ENCODE assay signal across 18 cellular contexts in the genomic region with DNA sequence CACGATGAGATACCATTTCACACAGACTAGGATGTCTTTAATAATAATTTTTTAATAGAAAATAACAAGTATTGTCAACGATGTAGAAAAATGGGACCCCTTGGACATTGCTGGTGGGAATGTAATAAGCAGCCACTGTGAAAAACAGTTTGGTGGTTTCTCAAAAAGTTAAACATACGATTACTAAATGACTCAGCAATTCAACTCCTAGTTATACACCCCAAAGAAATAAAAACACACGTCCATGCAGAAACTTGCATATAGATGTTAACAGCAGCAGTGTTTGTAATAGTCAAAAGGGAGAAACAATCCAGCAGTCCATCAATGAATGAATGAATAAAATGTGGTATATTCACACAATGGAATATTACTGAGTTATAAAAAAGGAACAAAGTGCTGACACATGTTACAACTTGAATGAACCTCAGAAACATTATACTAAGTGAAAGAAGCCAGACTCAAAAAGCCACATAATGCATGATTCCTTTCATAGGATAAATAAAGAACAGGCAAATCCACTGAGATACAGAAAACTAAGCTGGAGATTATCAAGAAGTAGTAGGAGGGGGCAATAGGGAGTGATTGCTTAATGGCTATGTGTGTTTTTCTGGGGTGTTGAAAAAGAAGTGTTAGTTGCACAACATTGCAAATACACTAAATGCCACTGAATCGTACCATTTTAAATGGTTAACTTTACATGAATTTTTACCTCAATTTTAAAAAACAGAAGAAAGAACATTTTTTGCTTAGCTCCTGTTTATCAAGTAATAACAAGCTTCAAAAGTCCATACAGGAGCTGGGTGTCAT. TPM values are rescaled to one million over a fixed set of nuclear protein-coding genes. Genes with fewer than 3 reads are reported as not detected.
DNase-seq lines count a peak whose midpoint lies in the region; ATAC-seq, FAIRE-seq and TF ChIP-seq lines count a peak whose summit lies in the region.
"Had no signal": no experiment of that assay in that cellular context is flagged by ENCODE, and none has a peak within 500 bp of the region (broad histone marks: within the 10 kb centered on the region; RNA-seq: fewer than 3 reads in every experiment).

No MANE protein-coding gene starts in this region.

- H4K8ac ChIP-seq in mesenchymal stem cell (ENCODE audit: low read length), result no peak overlapping the region

- no peak overlapping the region for H4K91ac ChIP-seq in mesenchymal stem cell (ENCODE audit: low read length)

- no peak for ATAC-seq in K562
- ATAC-seq in HG02759 (IDR thresholded peaks at IDR 0.05; ENCODE audit: unreplicated experiment), result no peak
- no peak for ATAC-seq in HG03097 (IDR thresholded peaks at IDR 0.05; ENCODE audit: low FRiP score, unreplicated experiment)

- H3K27ac ChIP-seq in K562 (ENCODE audit: extremely low read depth, low read depth, low read length) (no peak overlapping the region), mesenchymal stem cell (ENCODE audit: low read length, poor library complexity, severe bottlenecking) (no peak overlapping the region)
- H3K27ac ChIP-seq: PC-9 had no signal

- POLR2A ChIA-PET in K562 (lab: Yijun Ruan, JAX), result interaction anchor here (0.7 to 1.8 kb wide), 4 partner anchors 10 to 920 kb away, joined by 3 to 6 read pairs (median 4); no protein-coding TSS in a partner anchor

- peak; percentile 19 for DNase-seq in EH (ENCODE audit: low read depth)
- peak; percentile 44 for DNase-seq in NB4 (ENCODE audit: low read depth)
- DNase-seq in K562 (ENCODE audit: extremely low read depth in 1 of 4, low spot score in 3 of 4), result no peak
- DNase-seq in mesenchymal stem cell, result peak; percentile 42
- DNase-seq in dermis blood vessel endothelial cell, result no peak
- DNase-seq: CD4-positive, alpha-beta memory T cell; DMS79; NCI-H1436; NCI-H2029 treated with DMSO at 0.1 percent for 48 hours; NCI-H2171 treated with DMSO at 0.1 percent for 48 hours; NCI-H446 treated with DMSO at 0.1 percent for 48 hours; NCI-H774; PC-9; SK-N-SH had no signal

- peaks cover 16 to 17% of the 10 kb centered on the region in 2 experiments; a peak in 4 of 5 replicates for H3K4me1 ChIP-seq in K562 (replicated peaks in 1 of 2; ENCODE audit: control insufficient read depth in 2 of 2, insufficient read depth in 2 of 2, low read length in 2 of 2)
- H3K4me1 ChIP-seq in mesenchymal stem cell (ENCODE audit: control insufficient read depth, insufficient read depth, low read depth, low read length), result peaks cover 4% of the 10 kb centered on the region

- in situ Hi-C loops in K562 (cut with MboI), result no loop called here

- no peak overlapping the region for H2AK5ac ChIP-seq in mesenchymal stem cell (ENCODE audit: low read length, severe bottlenecking)

- no peak for TF ChIP-seq EP300 in K562 (IDR thresholded peaks at IDR 0.05; ENCODE audit: low read length)

- no peak overlapping the region for H2BK15ac ChIP-seq in mesenchymal stem cell (ENCODE audit: low read depth, poor library complexity, severe bottlenecking)

- H2BK120ac ChIP-seq in mesenchymal stem cell (ENCODE audit: low read depth, low read length), result no peak overlapping the region

- TF ChIP-seq RAD21 in K562 (CRISPR knock-in tag; conservative IDR thresholded peaks at IDR 0.05 in 1 of 2, IDR thresholded peaks at IDR 0.05 in 1 of 2), result no peak

- H3K27me3 ChIP-seq in K562 (ENCODE audit: control insufficient read depth in 2 of 2, insufficient read depth in 2 of 2, low read length in 2 of 2), result no peaks in the 10 kb centered on the region
- no peaks in the 10 kb centered on the region for H3K27me3 ChIP-seq in mesenchymal stem cell (ENCODE audit: control insufficient read depth in 1 of 2, insufficient read depth in 1 of 2, low read length in 2 of 2)

- WGBS in K562 (ENCODE audit: insufficient coverage, low coverage, missing lambda C conversion rate), result 44% methylated on average over 5 of the region's 5 CpGs
- 100% methylated on average over 1 of the region's 5 CpGs for WGBS in mesenchymal stem cell

- no peak overlapping the region for H3K14ac ChIP-seq in mesenchymal stem cell (ENCODE audit: low read length in 2 of 2)

- peaks cover 8% of the 10 kb centered on the region for H3K79me1 ChIP-seq in mesenchymal stem cell (replicated peaks; ENCODE audit: low read length, poor library complexity, severe bottlenecking)

- H4K20me1 ChIP-seq in K562 (replicated peaks; ENCODE audit: control insufficient read depth, insufficient read depth, low read length), result no peaks in the 10 kb centered on the region

- H2AFZ ChIP-seq in K562 (ENCODE audit: low read depth, low read length) (no peak overlapping the region), mesenchymal stem cell (ENCODE audit: low read depth, low read length) (no peak overlapping the region)
- H2AFZ ChIP-seq: PC-9 had no signal

- peaks cover 54% of the 10 kb centered on the region for H3K36me3 ChIP-seq in K562 (ENCODE audit: control insufficient read depth, insufficient read depth, low read length)
- peaks cover 6 to 48% of the 10 kb centered on the region in 2 experiments for H3K36me3 ChIP-seq in mesenchymal stem cell (ENCODE audit: control insufficient read depth in 1 of 2, insufficient read depth in 2 of 2, low read depth in 1 of 2, low read length in 2 of 2)

- H2BK12ac ChIP-seq in mesenchymal stem cell (ENCODE audit: low read length in 2 of 2), result no peak overlapping the region

- FAIRE-seq in K562 (lab: Jason Lieb, UNC), result no peak
- FAIRE-seq: D721Med had no signal

- CTCF ChIA-PET in K562 (lab: Yijun Ruan, JAX; ENCODE audit: low intra/inter-chr PET ratio), result no interaction called here

- H3K18ac ChIP-seq in mesenchymal stem cell (ENCODE audit: low read depth in 1 of 2, low read length in 2 of 2), result no peak overlapping the region

- no peaks in the 10 kb centered on the region for H3K9me3 ChIP-seq in K562 (replicated peaks; ENCODE audit: control insufficient read depth, insufficient read depth, low read depth, low read length)
- no peaks in the 10 kb centered on the region for H3K9me3 ChIP-seq in mesenchymal stem cell (ENCODE audit: control insufficient read depth, low read length)
- H3K9me3 ChIP-seq: HAP-1, SK-N-SH had no signal

- no peak overlapping the region for H3K4me2 ChIP-seq in K562 (ENCODE audit: insufficient read depth, low read length)
- H3K4me2 ChIP-seq in mesenchymal stem cell (ENCODE audit: low read length, poor library complexity, severe bottlenecking), result no peak overlapping the region
- H3K4me2 ChIP-seq: SK-N-SH had no signal

- H3K4ac ChIP-seq in mesenchymal stem cell (ENCODE audit: low read depth in 1 of 2, low read length in 2 of 2), result no peak overlapping the region

- BruUV-seq in K562 (replicated peaks; lab: Mats Ljungman, UMichigan), result no TSS peak

- H3K4me3 ChIP-seq in NB4 (ENCODE audit: low read depth, low read length), result no peak overlapping the region
- no peak overlapping the region for H3K4me3 ChIP-seq in K562
- no peak overlapping the region for H3K4me3 ChIP-seq in mesenchymal stem cell (ENCODE audit: insufficient read depth in 1 of 2, low read depth in 1 of 2, low read length in 2 of 2)
- H3K4me3 ChIP-seq: HAP-1 had no signal

- H3K9ac ChIP-seq in K562 (ENCODE audit: insufficient read depth in 1 of 2, low read depth in 2 of 2, low read length in 2 of 2) (no peak overlapping the region), mesenchymal stem cell (ENCODE audit: low read length) (no peak overlapping the region)
- H3K9ac ChIP-seq: SK-N-SH had no signal

- intact Hi-C loops in K562 (cut with micrococcal nuclease), result no loop called here

- H3K9me1 ChIP-seq in K562 (ENCODE audit: control insufficient read depth, insufficient read depth, low read length), result peaks cover 2% of the 10 kb centered on the region

- H3K23ac ChIP-seq in mesenchymal stem cell (ENCODE audit: low read length in 2 of 2), result no peak overlapping the region

- H3K79me2 ChIP-seq in K562 (ENCODE audit: control insufficient read depth, insufficient read depth, low read length), result peaks cover 44% of the 10 kb centered on the region

- TF ChIP-seq CTCF in NB4 (IDR thresholded peaks at IDR 0.05; ENCODE audit: low read depth, low read length), result no peak
- TF ChIP-seq CTCF in K562 (IDR thresholded peaks at IDR 0.05 in 2 of 3, conservative IDR thresholded peaks at IDR 0.05 in 1 of 3; ENCODE audit: insufficient read depth in 2 of 3, low read depth in 1 of 3, low read length in 3 of 3), result no peak

- H2BK5ac ChIP-seq in mesenchymal stem cell (ENCODE audit: low read depth, low read length, poor library complexity, severe bottlenecking), result no peak overlapping the region

- TF ChIP-seq POLR2A in NB4 (IDR thresholded peaks at IDR 0.05; ENCODE audit: extremely low read depth, insufficient read length) (no peak), K562 (conservative IDR thresholded peaks at IDR 0.05) (no peak)

RNA-seq across cellular contexts. Expression of a gene that starts 4.0 kb away (rescaled TPM):
- 49.5 and 58.1 TPM in 2 replicates for total RNA-seq in K562 (2011; cell fraction: chromatin; rRNA removed; ENCODE audit: low replicate concordance)
- total RNA-seq in K562 (2011; cell fraction: nucleolus; rRNA removed), result 88.6 and 90.7 TPM in 2 replicates
- 115 and 166 TPM in 2 replicates for total RNA-seq in K562 (2011; cell fraction: nucleoplasm; rRNA removed)
- total RNA-seq in K562 (2014; rRNA removed) (72.2 and 83.6 TPM in 2 replicates), K562 (2014; rRNA removed; fragmentation: Illumina TruSeq; extraction: Trizol) (131 and 149 TPM in 2 replicates), K562 (2015; rRNA removed; fragmentation: Illumina TruSeq; extraction: Trizol) (143 and 151 TPM in 2 replicates), K562 (2021) (106 and 108 TPM in 2 replicates), dermis blood vessel endothelial cell (53.3 and 101 TPM in 2 replicates)
- polyA plus RNA-seq in K562 (2011; rRNA removed) (115 and 145 TPM in 2 replicates), K562 (2014; fragmentation: Illumina TruSeq; extraction: Trizol) (215 and 230 TPM in 2 replicates), K562 (2014; fragmentation: Nextera tagmentation; extraction: Ambion mirVana) (100 to 1,000 TPM; 197 to 285 TPM), K562 (2014; rRNA removed) (78.7 and 90.5 TPM in 2 replicates)
- polyA plus RNA-seq in K562 (2011; cell fraction: cytosol; rRNA removed), result 69.3 and 74.9 TPM in 2 replicates
- 35.7 and 37.4 TPM in 2 replicates for polyA plus RNA-seq in K562 (2011; cell fraction: nucleus; rRNA removed)
- polyA plus RNA-seq in K562 (2012), result 106 and 119 TPM in 2 replicates
- polyA minus RNA-seq in K562 (2011; rRNA and poly(A)+ RNA removed), result 101 and 103 TPM in 2 replicates
- 40.2 and 70.7 TPM in 2 replicates for polyA minus RNA-seq in K562 (2011; cell fraction: cytosol; rRNA and poly(A)+ RNA removed)
- polyA minus RNA-seq in K562 (2011; cell fraction: nucleus; rRNA and poly(A)+ RNA removed), result 5.7 and 10.7 TPM in 2 replicates
- polyA plus RNA-seq in mesenchymal stem cell (2013, experiment 1 of 2), result 104 TPM
- polyA plus RNA-seq in mesenchymal stem cell (2013, experiment 2 of 2), result 107 TPM

RNA-seq across cellular contexts. Expression of a gene that starts 52.5 kb away (rescaled TPM):
- total RNA-seq in K562 (2011; cell fraction: chromatin; rRNA removed; ENCODE audit: low replicate concordance), result 173 and 189 TPM in 2 replicates
- 98.9 and 116 TPM in 2 replicates for total RNA-seq in K562 (2011; cell fraction: nucleolus; rRNA removed)
- 132 and 136 TPM in 2 replicates for total RNA-seq in K562 (2011; cell fraction: nucleoplasm; rRNA removed)
- 230 and 251 TPM in 2 replicates for total RNA-seq in K562 (2014; rRNA removed)
- total RNA-seq in K562 (2014; rRNA removed; fragmentation: Illumina TruSeq; extraction: Trizol), result 271 and 311 TPM in 2 replicates
- 270 and 271 TPM in 2 replicates for total RNA-seq in K562 (2015; rRNA removed; fragmentation: Illumina TruSeq; extraction: Trizol)
- 322 and 339 TPM in 2 replicates for total RNA-seq in K562 (2021)
- polyA plus RNA-seq in K562 (2011; rRNA removed), result 485 and 488 TPM in 2 replicates
- 203 and 329 TPM in 2 replicates for polyA plus RNA-seq in K562 (2011; cell fraction: cytosol; rRNA removed)
- 186 and 410 TPM in 2 replicates for polyA plus RNA-seq in K562 (2011; cell fraction: nucleus; rRNA removed)
- polyA plus RNA-seq in K562 (2012), result 338 and 462 TPM in 2 replicates
- 310 and 337 TPM in 2 replicates for polyA plus RNA-seq in K562 (2014; fragmentation: Illumina TruSeq; extraction: Trizol)
- 100 to 1,000 TPM; 281 to 658 TPM for polyA plus RNA-seq in K562 (2014; fragmentation: Nextera tagmentation; extraction: Ambion mirVana)
- polyA plus RNA-seq in K562 (2014; rRNA removed), result 269 and 277 TPM in 2 replicates
- 462 and 519 TPM in 2 replicates for polyA minus RNA-seq in K562 (2011; rRNA and poly(A)+ RNA removed)
- polyA minus RNA-seq in K562 (2011; cell fraction: cytosol; rRNA and poly(A)+ RNA removed), result 151 and 156 TPM in 2 replicates
- polyA minus RNA-seq in K562 (2011; cell fraction: nucleus; rRNA and poly(A)+ RNA removed), result 47.5 and 121 TPM in 2 replicates
- polyA plus RNA-seq in mesenchymal stem cell (2013, experiment 1 of 2), result 483 TPM
- 482 TPM for polyA plus RNA-seq in mesenchymal stem cell (2013, experiment 2 of 2)
- 430 and 574 TPM in 2 replicates for total RNA-seq in dermis blood vessel endothelial cell

Comparison
In these comparisons a context has a peak if more than half of its experiments do, and no peak if none do; other contexts are left out.
1. DNase-seq: peak in EH (single experiment), NB4 (single experiment) and mesenchymal stem cell (single experiment); none in K562 (0 of 4) and dermis blood vessel endothelial cell (single experiment).